Comparison of ENCODE assay signal across 17 cellular contexts in the genomic region with DNA sequence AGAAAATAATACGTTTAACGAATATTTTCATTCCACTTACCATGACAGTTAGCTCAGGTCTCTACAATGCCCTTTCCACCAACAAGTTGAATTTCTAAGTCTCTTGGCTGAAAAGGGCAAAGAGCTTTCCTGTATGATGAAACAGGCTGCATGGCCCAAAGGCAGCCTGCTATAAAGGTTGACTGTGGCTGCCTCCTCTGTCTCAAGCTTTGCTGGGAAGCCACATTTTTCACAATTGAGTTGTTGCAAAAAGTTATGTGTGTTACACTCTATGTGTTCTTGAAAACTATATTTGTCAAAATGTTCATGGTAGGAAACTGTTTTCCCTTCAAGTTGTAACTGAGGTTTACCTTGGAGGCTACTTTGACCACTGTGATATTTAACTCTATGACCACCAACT. TPM values are rescaled to one million over a fixed set of nuclear protein-coding genes. Genes with fewer than 3 reads are reported as not detected.
DNase-seq lines count a peak whose midpoint lies in the region; ATAC-seq, FAIRE-seq and TF ChIP-seq lines count a peak whose summit lies in the region.
"Had no signal": no experiment of that assay in that cellular context is flagged by ENCODE, and none has a peak within 500 bp of the region (broad histone marks: within the 10 kb centered on the region; RNA-seq: fewer than 3 reads in every experiment).

No MANE protein-coding gene starts in this region.

- no peaks in the 10 kb centered on the region for H3K36me3 Mint-ChIP-seq in natural killer cell treated with Interleukin-12 subunit alpha and Interleukin-12 subunit beta and Interleukin-15 and Interleukin-18, amount 100 ng/mL, for 72 hours
- H3K36me3 Mint-ChIP-seq in natural killer cell, result no peaks in the 10 kb centered on the region

- no peaks in the 10 kb centered on the region for H3K36me3 ChIP-seq in HepG2 (replicated peaks in 1 of 2; ENCODE audit: control insufficient read depth in 1 of 2, insufficient read depth in 2 of 2, low read length in 2 of 2)

- H3K27ac ChIP-seq in HepG2 (ENCODE audit: extremely low read length, insufficient read depth, low read length), result no peak overlapping the region
- H3K27ac ChIP-seq: esophagus muscularis mucosa, parathyroid adenoma had no signal

- H3K9ac ChIP-seq in HepG2 (ENCODE audit: insufficient read depth, low read depth, low read length), result no peak overlapping the region
- H3K9ac ChIP-seq: parathyroid adenoma had no signal

- no peaks in the 10 kb centered on the region for H4K20me1 ChIP-seq in HepG2 (ENCODE audit: insufficient read depth, low read length)

- no TSS peak for BruUV-seq in HepG2 (replicated peaks; lab: Mats Ljungman, UMichigan)

- 98% methylated on average over 2 of the region's 2 CpGs for WGBS in HepG2 (ENCODE audit: low lambda C conversion rate)

- no peak for TF ChIP-seq POLR2A in HepG2 (IDR thresholded peaks at IDR 0.05; ENCODE audit: insufficient read depth in 1 of 2, low read depth in 2 of 2, low read length in 2 of 2)

- TF ChIP-seq CTCF in natural killer cell (IDR thresholded peaks at IDR 0.05), result no peak
- TF ChIP-seq CTCF in HepG2 (CRISPR knock-in tag; IDR thresholded peaks at IDR 0.05), result no peak

- peak; percentile 51 to 55 for ATAC-seq in natural killer cell treated with Interleukin-12 subunit alpha and Interleukin-12 subunit beta and Interleukin-15 and Interleukin-18, amount 100 ng/mL, for 72 hours
- no peak for ATAC-seq in natural killer cell
- peak; percentile 7 for ATAC-seq in HG02938 (IDR thresholded peaks at IDR 0.05; ENCODE audit: unreplicated experiment)
- no peak for ATAC-seq in HepG2

- H2AFZ ChIP-seq in HepG2 (ENCODE audit: low read length), result no peak overlapping the region
- H2AFZ ChIP-seq: parathyroid adenoma had no signal

- H3K27me3 ChIP-seq in HepG2 (ENCODE audit: control insufficient read depth in 1 of 2, insufficient read depth in 2 of 2, low read length in 2 of 2), result no peaks in the 10 kb centered on the region
- H3K27me3 ChIP-seq: esophagus muscularis mucosa had no signal

- H3K9me3 ChIP-seq in HepG2 (ENCODE audit: low read length), result no peaks in the 10 kb centered on the region
- H3K9me3 ChIP-seq: esophagus muscularis mucosa had no signal

- peak overlapping the region; percentile 54 to 74 for H3K27ac Mint-ChIP-seq in natural killer cell treated with Interleukin-12 subunit alpha and Interleukin-12 subunit beta and Interleukin-15 and Interleukin-18, amount 100 ng/mL, for 72 hours
- H3K27ac Mint-ChIP-seq in natural killer cell, result no peak overlapping the region

- no peak overlapping the region for H3K4me2 ChIP-seq in HepG2 (ENCODE audit: low read depth, low read length)

- FAIRE-seq in HepG2 (lab: Jason Lieb, UNC), result no peak
- FAIRE-seq: HTR-8/SVneo had no signal

- no peaks in the 10 kb centered on the region for H3K9me3 Mint-ChIP-seq in natural killer cell treated with Interleukin-12 subunit alpha and Interleukin-12 subunit beta and Interleukin-15 and Interleukin-18, amount 100 ng/mL, for 72 hours
- H3K9me3 Mint-ChIP-seq in natural killer cell, result no peaks in the 10 kb centered on the region

- no peak for TF ChIP-seq EP300 in HepG2 (IDR thresholded peaks at IDR 0.05; ENCODE audit: low read depth in 2 of 2, low read length in 2 of 2)
- no peak for TF ChIP-seq EP300 in HepG2 (CRISPR knock-in tag; IDR thresholded peaks at IDR 0.05; ENCODE audit: borderline replicate concordance)

- TF ChIP-seq RAD21 in HepG2 (CRISPR knock-in tag; IDR thresholded peaks at IDR 0.05), result no peak

- H3K79me2 ChIP-seq in HepG2 (ENCODE audit: insufficient read depth, low read length), result no peaks in the 10 kb centered on the region
- H3K79me2 ChIP-seq: parathyroid adenoma had no signal

- DNase-seq in natural killer cell treated with Interleukin-12 subunit alpha and Interleukin-12 subunit beta and Interleukin-15 and Interleukin-18, amount 100 ng/mL, for 72 hours (ENCODE audit: low spot score), result no peak
- no peak for DNase-seq in natural killer cell
- DNase-seq in MV-4-11 (lab: John Stamatoyannopoulos, UW), result peak; percentile 14
- no peak for DNase-seq in NCI-H146 (lab: John Stamatoyannopoulos, UW)
- DNase-seq in hippocampal formation (lab: John Stamatoyannopoulos, UW), result no peak
- DNase-seq in HepG2 (ENCODE audit: low spot score), result no peak
- DNase-seq in A172 (ENCODE audit: low spot score), result no peak
- DNase-seq: activated CD4-positive, CD25-positive, alpha-beta regulatory T cell; Calu3; cortex of kidney; head of caudate nucleus; NCI-H2081 treated with DMSO at 0.1 percent for 48 hours had no signal

- H3K27me3 Mint-ChIP-seq in natural killer cell treated with Interleukin-12 subunit alpha and Interleukin-12 subunit beta and Interleukin-15 and Interleukin-18, amount 100 ng/mL, for 72 hours, result peaks cover 2 to 14% of the 10 kb centered on the region in 2 donors
- H3K27me3 Mint-ChIP-seq in natural killer cell (ENCODE audit: low read depth in 2 of 2), result peaks cover 5 to 13% of the 10 kb centered on the region in 2 donors

- POLR2A ChIA-PET in HepG2 (lab: Yijun Ruan, JAX), result no interaction called here

- H3K4me1 Mint-ChIP-seq in natural killer cell treated with Interleukin-12 subunit alpha and Interleukin-12 subunit beta and Interleukin-15 and Interleukin-18, amount 100 ng/mL, for 72 hours (ENCODE audit: low read depth in 2 of 2), result peaks cover 5 to 9% of the 10 kb centered on the region in 2 donors
- H3K4me1 Mint-ChIP-seq in natural killer cell, result no peaks in the 10 kb centered on the region

- no peak overlapping the region for H3K4me3 ChIP-seq in HepG2 (replicated peaks in 1 of 3; ENCODE audit: insufficient read depth in 1 of 3, low read depth in 2 of 3, low read length in 3 of 3)
- H3K4me3 ChIP-seq: esophagus muscularis mucosa had no signal

- CTCF ChIA-PET in HepG2 (lab: Yijun Ruan, JAX; ENCODE audit: low intra/inter-chr PET ratio, low total read pairs), result no interaction called here

- in situ Hi-C loops in HepG2 (cut with HindIII; ENCODE audit: extremely low pct_ligation_motif_present, low pct_unique_long_range_greater_than_20kb), result loop anchor here (5.0 kb wide), 1 partner anchor 51 kb away; the partner anchor contains the start of gene DZIP1L

- H3K4me1 ChIP-seq in HepG2 (ENCODE audit: insufficient read depth, low read length), result no peaks in the 10 kb centered on the region
- H3K4me1 ChIP-seq: esophagus muscularis mucosa, parathyroid adenoma had no signal

- intact Hi-C loops in natural killer cell (cut with micrococcal nuclease), result no loop called here
- intact Hi-C loops in HepG2 (cut with micrococcal nuclease; ENCODE audit: unreplicated experiment), result no loop called here

- H3K4me3 Mint-ChIP-seq in natural killer cell treated with Interleukin-12 subunit alpha and Interleukin-12 subunit beta and Interleukin-15 and Interleukin-18, amount 100 ng/mL, for 72 hours, result peak overlapping the region; percentile 1
- no peak overlapping the region for H3K4me3 Mint-ChIP-seq in natural killer cell

RNA-seq across cellular contexts. Expression of gene DZIP1L, which starts 49.5 kb away (rescaled TPM):
- not detected for total RNA-seq in natural killer cell treated with Interleukin-12 subunit alpha and Interleukin-12 subunit beta and Interleukin-15 and Interleukin-18, amount 100 ng/mL, for 72 hours
- not detected for total RNA-seq in natural killer cell
- total RNA-seq in HepG2 (2016; rRNA removed; fragmentation: Illumina TruSeq; extraction: Trizol), result 1.1 and 1.2 TPM in 2 replicates
- 0.26 and 0.30 TPM in 2 replicates for total RNA-seq in HepG2 (2016; cell fraction: cytosol; rRNA removed; fragmentation: Illumina TruSeq; extraction: Trizol; ENCODE audit: low read depth)
- 1.1 and 2.5 TPM in 2 replicates for total RNA-seq in HepG2 (2016; cell fraction: insoluble cytoplasmic fraction; rRNA removed; fragmentation: Illumina TruSeq; extraction: Trizol)
- 0.62 and 0.90 TPM in 2 replicates for total RNA-seq in HepG2 (2016; cell fraction: membrane; rRNA removed; fragmentation: Illumina TruSeq; extraction: Trizol)
- total RNA-seq in HepG2 (2016; cell fraction: nucleus; rRNA removed; fragmentation: Illumina TruSeq; extraction: Trizol), result 3.9 and 7.0 TPM in 2 replicates
- polyA plus RNA-seq in HepG2 (2011; rRNA removed), result 0.39 and 0.90 TPM in 2 replicates
- polyA plus RNA-seq in HepG2 (2011; cell fraction: cytosol; rRNA removed), result 0.24 and 0.56 TPM in 2 replicates
- 5.1 and 5.6 TPM in 2 replicates for polyA plus RNA-seq in HepG2 (2011; cell fraction: nucleus; rRNA removed)
- 0.47 and 0.85 TPM in 2 replicates for polyA plus RNA-seq in HepG2 (2012)
- polyA plus RNA-seq in HepG2 (2016; cell fraction: cytosol; fragmentation: Illumina TruSeq; extraction: Trizol; ENCODE audit: low read depth), result 0.08 and 0.09 TPM in 2 replicates
- polyA plus RNA-seq in HepG2 (2016; cell fraction: insoluble cytoplasmic fraction; fragmentation: Illumina TruSeq; extraction: Trizol; ENCODE audit: low read depth), result 0.66 and 0.96 TPM in 2 replicates
- 0.25 and 0.31 TPM in 2 replicates for polyA plus RNA-seq in HepG2 (2016; cell fraction: membrane; fragmentation: Illumina TruSeq; extraction: Trizol; ENCODE audit: low read depth)
- 4.3 and 4.5 TPM in 2 replicates for polyA plus RNA-seq in HepG2 (2016; cell fraction: nucleus; fragmentation: Illumina TruSeq; extraction: Trizol; ENCODE audit: insufficient read depth, low read depth)
- 1.6 and 21.0 TPM in 2 replicates for polyA minus RNA-seq in HepG2 (2011; rRNA and poly(A)+ RNA removed; ENCODE audit: low replicate concordance)
- polyA minus RNA-seq in HepG2 (2011; cell fraction: cytosol; rRNA and poly(A)+ RNA removed), result 0.88 and 1.2 TPM in 2 replicates
- 8.6 and 8.9 TPM in 2 replicates for polyA minus RNA-seq in HepG2 (2011; cell fraction: nucleus; rRNA and poly(A)+ RNA removed)
- total RNA-seq in A172 (2014; rRNA removed; shearing (Covaris generic)), result 10.7 and 14.4 TPM in 2 replicates

RNA-seq across cellular contexts. Expression of gene CLDN18, which starts 56.0 kb away (rescaled TPM):
- total RNA-seq in natural killer cell treated with Interleukin-12 subunit alpha and Interleukin-12 subunit beta and Interleukin-15 and Interleukin-18, amount 100 ng/mL, for 72 hours, result not detected
- total RNA-seq in natural killer cell (not detected), HepG2 (2016; rRNA removed; fragmentation: Illumina TruSeq; extraction: Trizol) (not detected in 2 replicates)
- total RNA-seq in HepG2 (2016; cell fraction: cytosol; rRNA removed; fragmentation: Illumina TruSeq; extraction: Trizol; ENCODE audit: low read depth), result not detected in 2 replicates
- total RNA-seq in HepG2 (2016; cell fraction: insoluble cytoplasmic fraction; rRNA removed; fragmentation: Illumina TruSeq; extraction: Trizol), result not detected in 2 replicates
- not detected in 2 replicates for total RNA-seq in HepG2 (2016; cell fraction: membrane; rRNA removed; fragmentation: Illumina TruSeq; extraction: Trizol)
- not detected in 2 replicates for total RNA-seq in HepG2 (2016; cell fraction: nucleus; rRNA removed; fragmentation: Illumina TruSeq; extraction: Trizol)
- not detected in 2 replicates for polyA plus RNA-seq in HepG2 (2011; rRNA removed)
- polyA plus RNA-seq in HepG2 (2011; cell fraction: cytosol; rRNA removed), result not detected in 2 replicates
- polyA plus RNA-seq in HepG2 (2011; cell fraction: nucleus; rRNA removed), result not detected in 2 replicates
- not detected in 2 replicates for polyA plus RNA-seq in HepG2 (2012)
- not detected in 2 replicates for polyA plus RNA-seq in HepG2 (2016; cell fraction: cytosol; fragmentation: Illumina TruSeq; extraction: Trizol; ENCODE audit: low read depth)
- not detected in 2 replicates for polyA plus RNA-seq in HepG2 (2016; cell fraction: insoluble cytoplasmic fraction; fragmentation: Illumina TruSeq; extraction: Trizol; ENCODE audit: low read depth)
- polyA plus RNA-seq in HepG2 (2016; cell fraction: membrane; fragmentation: Illumina TruSeq; extraction: Trizol; ENCODE audit: low read depth), result not detected in 2 replicates
- polyA plus RNA-seq in HepG2 (2016; cell fraction: nucleus; fragmentation: Illumina TruSeq; extraction: Trizol; ENCODE audit: insufficient read depth, low read depth), result not detected in 2 replicates
- not detected in 2 replicates for polyA minus RNA-seq in HepG2 (2011; rRNA and poly(A)+ RNA removed; ENCODE audit: low replicate concordance)
- polyA minus RNA-seq in HepG2 (2011; cell fraction: cytosol; rRNA and poly(A)+ RNA removed), result not detected in 2 replicates
- polyA minus RNA-seq in HepG2 (2011; cell fraction: nucleus; rRNA and poly(A)+ RNA removed), result not detected in 2 replicates
- total RNA-seq in A172 (2014; rRNA removed; shearing (Covaris generic)), result 0.07 and 0.26 TPM in 2 replicates
- total RNA-seq: M059J had no signal

Comparison
In these comparisons a context has a peak if more than half of its experiments do, and no peak if none do; other contexts are left out.
1. ATAC-seq: peak in natural killer cell treated with Interleukin-12 subunit alpha and Interleukin-12 subunit beta and Interleukin-15 and Interleukin-18, amount 100 ng/mL, for 72 hours (2 of 2) and HG02938 (single experiment); none in natural killer cell (0 of 3) and HepG2 (single experiment).
2. H3K27ac Mint-ChIP-seq: peak in natural killer cell treated with Interleukin-12 subunit alpha and Interleukin-12 subunit beta and Interleukin-15 and Interleukin-18, amount 100 ng/mL, for 72 hours (2 of 2); none in natural killer cell (0 of 2).